Comparison of ENCODE assay signal across 9 cellular contexts in the genomic region with DNA sequence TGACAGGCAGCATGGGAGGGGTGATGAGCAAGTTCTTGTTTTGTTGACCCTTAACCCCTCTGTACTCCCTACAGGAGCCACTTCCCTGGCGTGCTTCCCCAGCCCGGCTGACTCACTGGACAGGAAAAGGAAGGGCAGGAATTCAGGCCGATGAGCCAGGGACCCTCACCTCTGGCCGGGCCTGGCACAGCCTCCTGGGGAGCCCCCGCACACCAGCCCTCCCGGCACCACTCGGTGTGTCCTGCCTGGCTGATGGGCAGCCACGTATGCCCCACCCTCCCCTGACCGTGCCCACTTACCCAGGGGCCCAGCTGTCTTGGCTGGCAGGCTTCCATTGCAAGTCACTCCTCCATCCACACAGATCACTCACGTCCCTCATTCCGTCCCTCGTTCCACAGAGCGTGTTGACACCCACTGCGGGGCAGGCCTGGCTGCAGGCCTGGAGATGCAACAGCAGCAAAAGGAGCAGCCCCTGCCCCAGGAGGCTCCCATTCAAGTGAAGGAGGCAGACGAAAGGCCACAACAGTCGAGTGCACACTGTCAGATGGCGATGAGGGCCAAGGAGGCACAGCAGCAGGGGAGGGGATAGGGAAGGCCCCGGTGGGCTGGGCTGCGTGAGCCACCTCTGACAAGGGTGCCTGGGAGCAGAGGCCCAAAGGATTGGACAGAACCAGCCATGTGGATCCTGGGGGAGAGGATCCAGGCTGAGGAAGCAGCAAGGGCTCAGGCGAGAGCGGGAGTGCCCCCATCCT. TPM values are rescaled to one million over a fixed set of nuclear protein-coding genes. Genes with fewer than 3 reads are reported as not detected.
DNase-seq lines count a peak whose midpoint lies in the region; ATAC-seq and TF ChIP-seq lines count a peak whose summit lies in the region.
"Had no signal": no experiment of that assay in that cellular context is flagged by ENCODE, and none has a peak within 500 bp of the region (broad histone marks: within the 10 kb centered on the region; RNA-seq: fewer than 3 reads in every experiment).

No MANE protein-coding gene starts in this region.

- H3K4me3 ChIP-seq in lower lobe of right lung (no peak overlapping the region), transverse colon (no peak overlapping the region), OCI-LY7 (ENCODE audit: low read depth, low read length, poor library complexity, severe bottlenecking) (no peak overlapping the region)

- H4K20me1 ChIP-seq in OCI-LY7 (ENCODE audit: insufficient read depth, low read length) = no peaks in the 10 kb centered on the region

- H3K36me3 ChIP-seq in lower lobe of right lung (no peaks in the 10 kb centered on the region), transverse colon (no peaks in the 10 kb centered on the region), OCI-LY7 (ENCODE audit: insufficient read depth, low read length) (no peaks in the 10 kb centered on the region)

- no TSS peak for BruUV-seq in OCI-LY7 (replicated peaks; lab: Mats Ljungman, UMichigan)

- no peaks in the 10 kb centered on the region for H3K79me2 ChIP-seq in OCI-LY7 (ENCODE audit: insufficient read depth, low read depth, low read length)

- TF ChIP-seq POLR2A in transverse colon (IDR thresholded peaks at IDR 0.05) = no peak
- no peak for TF ChIP-seq POLR2A in GM18505 (IDR thresholded peaks at IDR 0.05; ENCODE audit: borderline replicate concordance, extremely low read depth, insufficient read depth, insufficient read length)

- H3K4me1 ChIP-seq in lower lobe of right lung (peaks cover 51% of the 10 kb centered on the region), transverse colon (peaks cover 32 to 46% (median 36%) of the 10 kb centered on the region in 4 donors), OCI-LY7 (ENCODE audit: insufficient read depth, low read length, poor library complexity, severe bottlenecking) (no peaks in the 10 kb centered on the region)

- H3K27me3 ChIP-seq in lower lobe of right lung (ENCODE audit: low read depth) = no peaks in the 10 kb centered on the region
- no peaks in the 10 kb centered on the region for H3K27me3 ChIP-seq in transverse colon

- DNase-seq in NCI-H226 (peak; percentile 95), dermis microvascular lymphatic vessel endothelial cell (ENCODE audit: low read depth in 2 of 2) (peak; percentile 84 to 93), lower lobe of right lung (peak; percentile 75), transverse colon (no peak), OCI-LY7 (ENCODE audit: low spot score) (no peak)
- DNase-seq: stimulated activated CD4-positive, alpha-beta T cell treated with anti-CD3 and anti-CD28 coated beads, Interleukin-4, amount 100 ng/mL, for 24 hours had no signal

- in situ Hi-C loops in transverse colon (cut with MboI; ENCODE audit: low pct_ligation_motif_present in 1 of 4, low pct_unique_long_range_greater_than_20kb in 1 of 4, low sequenced_read_pairs in 3 of 4) = loop anchor here in 2 of 4 donors (10.0 to 25.0 kb wide), 2 partner anchors 116 to 118 kb away; no protein-coding TSS in a partner anchor

- no peaks in the 10 kb centered on the region for H3K9me2 ChIP-seq in OCI-LY7 (ENCODE audit: insufficient read depth, low read length)

- TF ChIP-seq CTCF in lower lobe of right lung (IDR thresholded peaks at IDR 0.05) (no peak), transverse colon (IDR thresholded peaks at IDR 0.05) (no peak), OCI-LY7 (conservative IDR thresholded peaks at IDR 0.05; ENCODE audit: low read length) (no peak)

- no peaks in the 10 kb centered on the region for H3K9me3 ChIP-seq in lower lobe of right lung
- no peaks in the 10 kb centered on the region for H3K9me3 ChIP-seq in transverse colon
- H3K9me3 ChIP-seq in OCI-LY7 (ENCODE audit: low read length) = no peaks in the 10 kb centered on the region

- H3K4me2 ChIP-seq in OCI-LY7 (ENCODE audit: low read length) = no peak overlapping the region

- H2AFZ ChIP-seq in OCI-LY7 (ENCODE audit: low read length) = no peak overlapping the region

- ATAC-seq in lower lobe of right lung (peak; percentile 5 to 15), HG03196 (IDR thresholded peaks at IDR 0.05; ENCODE audit: unreplicated experiment) (no peak), HG02798 (IDR thresholded peaks at IDR 0.05; ENCODE audit: poor library complexity, unreplicated experiment) (no peak), GM18505 (IDR thresholded peaks at IDR 0.05; ENCODE audit: unreplicated experiment) (no peak)

- 74 to 82% methylated on average over 4 to 20 of the region's 21 CpGs for WGBS in transverse colon (ENCODE audit: low coverage in 1 of 2), 2 donors

- CTCF ChIA-PET in OCI-LY7 (lab: Charles Lee; ENCODE audit: unreplicated experiment) = no interaction called here

- no peak for TF ChIP-seq EP300 in transverse colon (IDR thresholded peaks at IDR 0.05; ENCODE audit: low read depth)

- intact Hi-C loops in lower lobe of right lung (cut with DNase I) (no loop called here), transverse colon (cut with DNase I; ENCODE audit: low total_unique reads) (no loop called here), OCI-LY7 (cut with micrococcal nuclease; ENCODE audit: unreplicated experiment) (no loop called here)

- H3K27ac ChIP-seq in lower lobe of right lung = peak overlapping the region; percentile 73
- peak overlapping the region; percentile 22 to 40 (median 32) for H3K27ac ChIP-seq in transverse colon
- H3K27ac ChIP-seq in OCI-LY7 (ENCODE audit: low read depth, low read length, poor library complexity, severe bottlenecking) = no peak overlapping the region

- POLR2A ChIA-PET in OCI-LY7 (lab: Charles Lee) = no interaction called here

RNA-seq across cellular contexts. Expression of a gene that starts 19.7 kb away (rescaled TPM):
- 947 and 1,118 TPM in 2 replicates for total RNA-seq in dermis microvascular lymphatic vessel endothelial cell
- 437 TPM for total RNA-seq in lower lobe of right lung
- total RNA-seq in transverse colon = 100 to 1,000 TPM; 207 to 668 (median 481) TPM
- total RNA-seq in OCI-LY7 (2014; rRNA removed; shearing (Covaris generic)) = not detected in 2 replicates
- total RNA-seq in OCI-LY7 (2022) = not detected in 2 replicates

RNA-seq across cellular contexts. Expression of a gene that starts 56.0 kb away (rescaled TPM):
- total RNA-seq in dermis microvascular lymphatic vessel endothelial cell (467 and 1,551 TPM in 2 replicates), lower lobe of right lung (468 TPM), transverse colon (10 to 100 TPM; 31.3 to 71.2 (median 51.5) TPM), OCI-LY7 (2022) (0.32 and 0.35 TPM in 2 replicates)
- total RNA-seq in OCI-LY7 (2014; rRNA removed; shearing (Covaris generic)) = not detected in 2 replicates

Comparison
In these comparisons a context has a peak if more than half of its experiments do, and no peak if none do; other contexts are left out.
1. DNase-seq: peak in NCI-H226 (single experiment), dermis microvascular lymphatic vessel endothelial cell (2 of 2) and lower lobe of right lung (single experiment); none in transverse colon (single experiment) and OCI-LY7 (single experiment).
2. ATAC-seq: peak in lower lobe of right lung (2 of 2); none in HG03196 (single experiment), HG02798 (single experiment) and GM18505 (single experiment).
3. RNA of a gene that starts 19.7 kb away (total RNA-seq): 947 to 1,118 TPM in dermis microvascular lymphatic vessel endothelial cell, 207 to 668 TPM in transverse colon and 437 TPM in lower lobe of right lung (single experiment); not detected in OCI-LY7; every median in the first group is over 100 times any median in the second.
4. RNA of a gene that starts 56.0 kb away (total RNA-seq): 468 TPM in lower lobe of right lung (single experiment), 467 to 1,551 TPM in dermis microvascular lymphatic vessel endothelial cell and 31.3 to 71.2 TPM in transverse colon; 0.32 to 0.35 TPM in OCI-LY7; every median in the first group is over 10 times any median in the second.